2 cellular contexts compared by ENCODE assay signal in the genomic region with DNA sequence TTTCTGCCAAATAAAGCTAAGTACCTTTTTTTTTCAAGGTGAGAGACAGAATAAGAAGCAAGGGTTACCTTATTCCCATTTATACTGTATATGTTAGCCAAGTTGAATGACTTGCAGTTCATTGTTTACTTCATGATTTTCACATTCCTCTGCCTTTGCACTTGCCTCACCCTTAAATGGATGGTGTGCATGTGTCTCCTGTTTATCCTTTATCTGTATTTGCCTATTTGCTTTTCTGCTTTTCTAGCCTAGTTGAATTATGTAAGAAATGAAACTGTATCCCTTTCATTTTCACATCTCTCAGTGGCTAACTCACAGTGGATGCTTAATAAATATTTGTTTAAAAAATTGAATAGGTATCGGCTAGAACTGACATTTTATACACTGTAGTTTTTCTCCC.
TF ChIP-seq lines count a peak whose summit lies in the region.

No MANE protein-coding gene starts in this region.

TF ChIP-seq in A549, 52 proteins besides CTCF, POLR2A, EP300 and RAD21 (continued from another document and continues in another):
- TF ChIP-seq, protein P1, sequence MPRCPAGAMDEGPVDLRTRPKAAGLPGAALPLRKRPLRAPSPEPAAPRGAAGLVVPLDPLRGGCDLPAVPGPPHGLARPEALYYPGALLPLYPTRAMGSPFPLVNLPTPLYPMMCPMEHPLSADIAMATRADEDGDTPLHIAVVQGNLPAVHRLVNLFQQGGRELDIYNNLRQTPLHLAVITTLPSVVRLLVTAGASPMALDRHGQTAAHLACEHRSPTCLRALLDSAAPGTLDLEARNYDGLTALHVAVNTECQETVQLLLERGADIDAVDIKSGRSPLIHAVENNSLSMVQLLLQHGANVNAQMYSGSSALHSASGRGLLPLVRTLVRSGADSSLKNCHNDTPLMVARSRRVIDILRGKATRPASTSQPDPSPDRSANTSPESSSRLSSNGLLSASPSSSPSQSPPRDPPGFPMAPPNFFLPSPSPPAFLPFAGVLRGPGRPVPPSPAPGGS (IDR thresholded peaks at IDR 0.05): peak; percentile 73; the same call in 1 of the 3 replicates
- TF ChIP-seq RFX5 (IDR thresholded peaks at IDR 0.05) (no peak), ZC3H11A (IDR thresholded peaks at IDR 0.05) (no peak), FOXS1 (CRISPR knock-in tag; IDR thresholded peaks at IDR 0.05) (no peak), MAFK (IDR thresholded peaks at IDR 0.05; ENCODE audit: partially characterized antibody) (peak; percentile 94), HOXB13 (CRISPR knock-in tag; IDR thresholded peaks at IDR 0.05; ENCODE audit: low read depth) (no peak), KDM5A (IDR thresholded peaks at IDR 0.05) (no peak), HDAC2 (IDR thresholded peaks at IDR 0.05) (no peak), RNF2 (IDR thresholded peaks at IDR 0.05; ENCODE audit: borderline replicate concordance, low read depth) (no peak), CHD4 (IDR thresholded peaks at IDR 0.05; ENCODE audit: borderline replicate concordance) (no peak), SMC3 (IDR thresholded peaks at IDR 0.05) (peak; percentile 30; the same call in 1 of the 3 replicates), KDM1A (IDR thresholded peaks at IDR 0.05; ENCODE audit: low read depth) (no peak), GATA3 (IDR thresholded peaks at IDR 0.05; ENCODE audit: borderline replicate concordance) (peak; percentile 95), MYC (IDR thresholded peaks at IDR 0.05; ENCODE audit: borderline replicate concordance, low read length) (no peak), CBX8 (IDR thresholded peaks at IDR 0.05) (no peak), PHF8 (IDR thresholded peaks at IDR 0.05; ENCODE audit: borderline replicate concordance, low read depth) (no peak), BHLHE40 (IDR thresholded peaks at IDR 0.05; ENCODE audit: low read depth, low read length) (no peak), HEYL (CRISPR knock-in tag; IDR thresholded peaks at IDR 0.05) (no peak), ESRRA (IDR thresholded peaks at IDR 0.05; ENCODE audit: borderline replicate concordance, low read length) (no peak), NR3C1 (IDR thresholded peaks at IDR 0.05) (no peak), EHF (CRISPR knock-in tag; IDR thresholded peaks at IDR 0.05) (no peak), MAZ (IDR thresholded peaks at IDR 0.05; ENCODE audit: borderline replicate concordance, low read depth, low read length) (no peak), ZNF302 (CRISPR knock-in tag; IDR thresholded peaks at IDR 0.05) (no peak), SREBF2 (IDR thresholded peaks at IDR 0.05) (no peak), RCOR1 (IDR thresholded peaks at IDR 0.05; ENCODE audit: low read depth, low read length) (no peak), RARB (CRISPR knock-in tag; IDR thresholded peaks at IDR 0.05) (no peak), HOXB5 (CRISPR knock-in tag; IDR thresholded peaks at IDR 0.05) (no peak), POLR2AphosphoS2 (conservative IDR thresholded peaks at IDR 0.05; ENCODE audit: low read length) (no peak), NPAS2 (CRISPR knock-in tag; IDR thresholded peaks at IDR 0.05; ENCODE audit: borderline replicate concordance) (no peak), FOSL2 (IDR thresholded peaks at IDR 0.05) (no peak), FOSL2 (CRISPR knock-in tag; IDR thresholded peaks at IDR 0.05) (peak; percentile 58), CEBPB (IDR thresholded peaks at IDR 0.05) (peak; percentile 66 to 87), ZFP36 (IDR thresholded peaks at IDR 0.05; ENCODE audit: borderline replicate concordance, partially characterized antibody) (no peak), TFCP2L1 (CRISPR knock-in tag; IDR thresholded peaks at IDR 0.05) (no peak)
- TF ChIP-seq, protein P2, sequence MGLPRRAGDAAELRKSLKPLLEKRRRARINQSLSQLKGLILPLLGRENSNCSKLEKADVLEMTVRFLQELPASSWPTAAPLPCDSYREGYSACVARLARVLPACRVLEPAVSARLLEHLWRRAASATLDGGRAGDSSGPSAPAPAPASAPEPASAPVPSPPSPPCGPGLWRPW (IDR thresholded peaks at IDR 0.05): no peak
- TF ChIP-seq, protein P3, sequence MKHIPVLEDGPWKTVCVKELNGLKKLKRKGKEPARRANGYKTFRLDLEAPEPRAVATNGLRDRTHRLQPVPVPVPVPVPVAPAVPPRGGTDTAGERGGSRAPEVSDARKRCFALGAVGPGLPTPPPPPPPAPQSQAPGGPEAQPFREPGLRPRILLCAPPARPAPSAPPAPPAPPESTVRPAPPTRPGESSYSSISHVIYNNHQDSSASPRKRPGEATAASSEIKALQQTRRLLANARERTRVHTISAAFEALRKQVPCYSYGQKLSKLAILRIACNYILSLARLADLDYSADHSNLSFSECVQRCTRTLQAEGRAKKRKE (CRISPR knock-in tag; IDR thresholded peaks at IDR 0.05; ENCODE audit: low read depth): no peak
- TF ChIP-seq, protein P4, sequence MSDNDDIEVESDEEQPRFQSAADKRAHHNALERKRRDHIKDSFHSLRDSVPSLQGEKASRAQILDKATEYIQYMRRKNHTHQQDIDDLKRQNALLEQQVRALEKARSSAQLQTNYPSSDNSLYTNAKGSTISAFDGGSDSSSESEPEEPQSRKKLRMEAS (IDR thresholded peaks at IDR 0.05): peak; percentile 72
- TF ChIP-seq, protein P5, sequence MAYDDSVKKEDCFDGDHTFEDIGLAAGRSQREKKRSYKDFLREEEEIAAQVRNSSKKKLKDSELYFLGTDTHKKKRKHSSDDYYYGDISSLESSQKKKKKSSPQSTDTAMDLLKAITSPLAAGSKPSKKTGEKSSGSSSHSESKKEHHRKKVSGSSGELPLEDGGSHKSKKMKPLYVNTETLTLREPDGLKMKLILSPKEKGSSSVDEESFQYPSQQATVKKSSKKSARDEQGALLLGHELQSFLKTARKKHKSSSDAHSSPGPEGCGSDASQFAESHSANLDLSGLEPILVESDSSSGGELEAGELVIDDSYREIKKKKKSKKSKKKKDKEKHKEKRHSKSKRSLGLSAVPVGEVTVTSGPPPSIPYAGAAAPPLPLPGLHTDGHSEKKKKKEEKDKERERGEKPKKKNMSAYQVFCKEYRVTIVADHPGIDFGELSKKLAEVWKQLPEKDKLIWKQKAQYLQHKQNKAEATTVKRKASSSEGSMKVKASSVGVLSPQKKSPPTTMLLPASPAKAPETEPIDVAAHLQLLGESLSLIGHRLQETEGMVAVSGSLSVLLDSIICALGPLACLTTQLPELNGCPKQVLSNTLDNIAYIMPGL (CRISPR knock-in tag; IDR thresholded peaks at IDR 0.05; ENCODE audit: borderline replicate concordance): no peak
- TF ChIP-seq, protein P6, sequence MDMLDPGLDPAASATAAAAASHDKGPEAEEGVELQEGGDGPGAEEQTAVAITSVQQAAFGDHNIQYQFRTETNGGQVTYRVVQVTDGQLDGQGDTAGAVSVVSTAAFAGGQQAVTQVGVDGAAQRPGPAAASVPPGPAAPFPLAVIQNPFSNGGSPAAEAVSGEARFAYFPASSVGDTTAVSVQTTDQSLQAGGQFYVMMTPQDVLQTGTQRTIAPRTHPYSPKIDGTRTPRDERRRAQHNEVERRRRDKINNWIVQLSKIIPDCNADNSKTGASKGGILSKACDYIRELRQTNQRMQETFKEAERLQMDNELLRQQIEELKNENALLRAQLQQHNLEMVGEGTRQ (IDR thresholded peaks at IDR 0.05): no peak

TF ChIP-seq in H1, 55 proteins besides CTCF, POLR2A, EP300 and RAD21 (continued from another document):
- TF ChIP-seq, protein P7, sequence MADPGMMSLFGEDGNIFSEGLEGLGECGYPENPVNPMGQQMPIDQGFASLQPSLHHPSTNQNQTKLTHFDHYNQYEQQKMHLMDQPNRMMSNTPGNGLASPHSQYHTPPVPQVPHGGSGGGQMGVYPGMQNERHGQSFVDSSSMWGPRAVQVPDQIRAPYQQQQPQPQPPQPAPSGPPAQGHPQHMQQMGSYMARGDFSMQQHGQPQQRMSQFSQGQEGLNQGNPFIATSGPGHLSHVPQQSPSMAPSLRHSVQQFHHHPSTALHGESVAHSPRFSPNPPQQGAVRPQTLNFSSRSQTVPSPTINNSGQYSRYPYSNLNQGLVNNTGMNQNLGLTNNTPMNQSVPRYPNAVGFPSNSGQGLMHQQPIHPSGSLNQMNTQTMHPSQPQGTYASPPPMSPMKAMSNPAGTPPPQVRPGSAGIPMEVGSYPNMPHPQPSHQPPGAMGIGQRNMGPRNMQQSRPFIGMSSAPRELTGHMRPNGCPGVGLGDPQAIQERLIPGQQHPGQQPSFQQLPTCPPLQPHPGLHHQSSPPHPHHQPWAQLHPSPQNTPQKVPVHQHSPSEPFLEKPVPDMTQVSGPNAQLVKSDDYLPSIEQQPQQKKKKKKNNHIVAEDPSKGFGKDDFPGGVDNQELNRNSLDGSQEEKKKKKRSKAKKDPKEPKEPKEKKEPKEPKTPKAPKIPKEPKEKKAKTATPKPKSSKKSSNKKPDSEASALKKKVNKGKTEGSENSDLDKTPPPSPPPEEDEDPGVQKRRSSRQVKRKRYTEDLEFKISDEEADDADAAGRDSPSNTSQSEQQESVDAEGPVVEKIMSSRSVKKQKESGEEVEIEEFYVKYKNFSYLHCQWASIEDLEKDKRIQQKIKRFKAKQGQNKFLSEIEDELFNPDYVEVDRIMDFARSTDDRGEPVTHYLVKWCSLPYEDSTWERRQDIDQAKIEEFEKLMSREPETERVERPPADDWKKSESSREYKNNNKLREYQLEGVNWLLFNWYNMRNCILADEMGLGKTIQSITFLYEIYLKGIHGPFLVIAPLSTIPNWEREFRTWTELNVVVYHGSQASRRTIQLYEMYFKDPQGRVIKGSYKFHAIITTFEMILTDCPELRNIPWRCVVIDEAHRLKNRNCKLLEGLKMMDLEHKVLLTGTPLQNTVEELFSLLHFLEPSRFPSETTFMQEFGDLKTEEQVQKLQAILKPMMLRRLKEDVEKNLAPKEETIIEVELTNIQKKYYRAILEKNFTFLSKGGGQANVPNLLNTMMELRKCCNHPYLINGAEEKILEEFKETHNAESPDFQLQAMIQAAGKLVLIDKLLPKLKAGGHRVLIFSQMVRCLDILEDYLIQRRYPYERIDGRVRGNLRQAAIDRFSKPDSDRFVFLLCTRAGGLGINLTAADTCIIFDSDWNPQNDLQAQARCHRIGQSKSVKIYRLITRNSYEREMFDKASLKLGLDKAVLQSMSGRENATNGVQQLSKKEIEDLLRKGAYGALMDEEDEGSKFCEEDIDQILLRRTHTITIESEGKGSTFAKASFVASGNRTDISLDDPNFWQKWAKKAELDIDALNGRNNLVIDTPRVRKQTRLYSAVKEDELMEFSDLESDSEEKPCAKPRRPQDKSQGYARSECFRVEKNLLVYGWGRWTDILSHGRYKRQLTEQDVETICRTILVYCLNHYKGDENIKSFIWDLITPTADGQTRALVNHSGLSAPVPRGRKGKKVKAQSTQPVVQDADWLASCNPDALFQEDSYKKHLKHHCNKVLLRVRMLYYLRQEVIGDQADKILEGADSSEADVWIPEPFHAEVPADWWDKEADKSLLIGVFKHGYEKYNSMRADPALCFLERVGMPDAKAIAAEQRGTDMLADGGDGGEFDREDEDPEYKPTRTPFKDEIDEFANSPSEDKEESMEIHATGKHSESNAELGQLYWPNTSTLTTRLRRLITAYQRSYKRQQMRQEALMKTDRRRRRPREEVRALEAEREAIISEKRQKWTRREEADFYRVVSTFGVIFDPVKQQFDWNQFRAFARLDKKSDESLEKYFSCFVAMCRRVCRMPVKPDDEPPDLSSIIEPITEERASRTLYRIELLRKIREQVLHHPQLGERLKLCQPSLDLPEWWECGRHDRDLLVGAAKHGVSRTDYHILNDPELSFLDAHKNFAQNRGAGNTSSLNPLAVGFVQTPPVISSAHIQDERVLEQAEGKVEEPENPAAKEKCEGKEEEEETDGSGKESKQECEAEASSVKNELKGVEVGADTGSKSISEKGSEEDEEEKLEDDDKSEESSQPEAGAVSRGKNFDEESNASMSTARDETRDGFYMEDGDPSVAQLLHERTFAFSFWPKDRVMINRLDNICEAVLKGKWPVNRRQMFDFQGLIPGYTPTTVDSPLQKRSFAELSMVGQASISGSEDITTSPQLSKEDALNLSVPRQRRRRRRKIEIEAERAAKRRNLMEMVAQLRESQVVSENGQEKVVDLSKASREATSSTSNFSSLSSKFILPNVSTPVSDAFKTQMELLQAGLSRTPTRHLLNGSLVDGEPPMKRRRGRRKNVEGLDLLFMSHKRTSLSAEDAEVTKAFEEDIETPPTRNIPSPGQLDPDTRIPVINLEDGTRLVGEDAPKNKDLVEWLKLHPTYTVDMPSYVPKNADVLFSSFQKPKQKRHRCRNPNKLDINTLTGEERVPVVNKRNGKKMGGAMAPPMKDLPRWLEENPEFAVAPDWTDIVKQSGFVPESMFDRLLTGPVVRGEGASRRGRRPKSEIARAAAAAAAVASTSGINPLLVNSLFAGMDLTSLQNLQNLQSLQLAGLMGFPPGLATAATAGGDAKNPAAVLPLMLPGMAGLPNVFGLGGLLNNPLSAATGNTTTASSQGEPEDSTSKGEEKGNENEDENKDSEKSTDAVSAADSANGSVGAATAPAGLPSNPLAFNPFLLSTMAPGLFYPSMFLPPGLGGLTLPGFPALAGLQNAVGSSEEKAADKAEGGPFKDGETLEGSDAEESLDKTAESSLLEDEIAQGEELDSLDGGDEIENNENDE (IDR thresholded peaks at IDR 0.05; ENCODE audit: insufficient replicate concordance, low read length): no peak
- TF ChIP-seq KDM4A (IDR thresholded peaks at IDR 0.05; ENCODE audit: low read depth, low read length, severe bottlenecking) (no peak), POLR2AphosphoS5 (IDR thresholded peaks at IDR 0.05; ENCODE audit: low read depth, low read length) (no peak), SRF (IDR thresholded peaks at IDR 0.05; ENCODE audit: low read depth, low read length) (no peak), RXRA (IDR thresholded peaks at IDR 0.05; ENCODE audit: insufficient read depth, low read depth, low read length) (no peak), KDM1A (IDR thresholded peaks at IDR 0.05; ENCODE audit: borderline replicate concordance, low read length) (no peak), RFX5 (IDR thresholded peaks at IDR 0.05; ENCODE audit: borderline replicate concordance, low read depth, low read length) (no peak), SP2 (IDR thresholded peaks at IDR 0.05; ENCODE audit: low read length) (no peak), GABPA (IDR thresholded peaks at IDR 0.05; ENCODE audit: borderline replicate concordance, insufficient read depth, low read length) (no peak), RBBP5 (IDR thresholded peaks at IDR 0.05; ENCODE audit: borderline replicate concordance, low read depth, low read length) (no peak)
- TF ChIP-seq, protein P8, sequence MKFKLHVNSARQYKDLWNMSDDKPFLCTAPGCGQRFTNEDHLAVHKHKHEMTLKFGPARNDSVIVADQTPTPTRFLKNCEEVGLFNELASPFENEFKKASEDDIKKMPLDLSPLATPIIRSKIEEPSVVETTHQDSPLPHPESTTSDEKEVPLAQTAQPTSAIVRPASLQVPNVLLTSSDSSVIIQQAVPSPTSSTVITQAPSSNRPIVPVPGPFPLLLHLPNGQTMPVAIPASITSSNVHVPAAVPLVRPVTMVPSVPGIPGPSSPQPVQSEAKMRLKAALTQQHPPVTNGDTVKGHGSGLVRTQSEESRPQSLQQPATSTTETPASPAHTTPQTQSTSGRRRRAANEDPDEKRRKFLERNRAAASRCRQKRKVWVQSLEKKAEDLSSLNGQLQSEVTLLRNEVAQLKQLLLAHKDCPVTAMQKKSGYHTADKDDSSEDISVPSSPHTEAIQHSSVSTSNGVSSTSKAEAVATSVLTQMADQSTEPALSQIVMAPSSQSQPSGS (IDR thresholded peaks at IDR 0.05; ENCODE audit: low read length): no peak
- TF ChIP-seq, protein P6 (IDR thresholded peaks at IDR 0.05; ENCODE audit: low read length): no peak
- TF ChIP-seq, protein P9, sequence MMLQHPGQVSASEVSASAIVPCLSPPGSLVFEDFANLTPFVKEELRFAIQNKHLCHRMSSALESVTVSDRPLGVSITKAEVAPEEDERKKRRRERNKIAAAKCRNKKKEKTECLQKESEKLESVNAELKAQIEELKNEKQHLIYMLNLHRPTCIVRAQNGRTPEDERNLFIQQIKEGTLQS (IDR thresholded peaks at IDR 0.05; ENCODE audit: insufficient read depth, low read depth, low read length): no peak
